8 cellular contexts compared by ENCODE assay signal in the genomic region with DNA sequence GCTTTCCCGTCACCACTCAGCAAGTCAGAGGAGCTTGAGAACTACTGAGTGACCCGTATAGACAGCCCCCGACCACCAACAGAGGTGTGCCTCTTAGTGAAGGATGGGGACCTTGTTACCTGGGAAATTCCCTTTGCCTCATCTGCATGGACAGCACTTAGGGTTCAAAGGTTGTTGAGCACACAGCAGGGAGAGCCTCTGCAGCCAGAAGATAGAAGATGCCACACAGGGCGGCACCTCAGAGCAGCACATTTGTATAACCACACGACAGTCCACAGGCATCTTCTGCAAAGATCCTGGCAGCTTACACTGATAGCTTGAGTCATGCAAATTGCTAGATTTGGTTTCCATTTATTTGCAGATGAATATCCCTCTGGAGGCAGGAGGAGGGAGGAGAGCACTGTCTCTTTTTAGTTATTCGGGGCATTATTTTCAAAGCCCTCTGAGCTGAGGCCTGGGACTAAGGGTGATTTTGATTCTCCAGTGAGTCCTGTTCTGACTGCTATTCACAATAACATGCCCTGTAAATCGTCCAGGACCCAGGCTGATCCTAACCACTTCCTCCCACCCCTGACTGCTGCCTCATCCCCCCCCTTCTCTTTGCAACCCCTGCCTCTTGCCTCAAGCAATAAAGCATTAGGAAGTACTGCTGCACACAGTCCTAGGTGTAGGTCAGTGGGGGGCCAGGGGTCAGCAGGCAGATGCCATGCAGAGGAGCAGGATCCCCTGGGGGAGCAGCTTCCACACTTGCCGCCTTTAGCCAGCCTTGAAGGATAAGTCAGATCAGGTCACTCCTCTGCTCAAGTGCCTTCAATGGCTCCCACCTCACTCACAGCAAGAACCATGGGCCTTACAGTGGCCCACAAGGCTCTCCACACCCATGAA. TPM values are rescaled to one million over a fixed set of nuclear protein-coding genes. Genes with fewer than 3 reads are reported as not detected.
A peak's percentile ranks its signal among the peaks of the same experiment; 100 is the strongest.
DNase-seq lines count a peak whose midpoint lies in the region; ATAC-seq, FAIRE-seq and TF ChIP-seq lines count a peak whose summit lies in the region.

No MANE protein-coding gene starts in this region.

- H3K27ac ChIP-seq in DOHH2 (ENCODE audit: low read depth, low read length) (no peak overlapping the region), HL-60 (replicated peaks) (peak overlapping the region; percentile 39), kidney (ENCODE audit: low read depth in 2 of 2, low read length in 2 of 2) (no peak overlapping the region)

- no peak for ATAC-seq in HG03571 (IDR thresholded peaks at IDR 0.05; ENCODE audit: unreplicated experiment)
- ATAC-seq in GM21717 (IDR thresholded peaks at IDR 0.05; ENCODE audit: unreplicated experiment): no peak

- no peaks in the 10 kb centered on the region for H3K79me2 ChIP-seq in DOHH2 (ENCODE audit: control insufficient read depth, low read length)

- peaks cover 46% of the 10 kb centered on the region for H3K27me3 ChIP-seq in DOHH2 (ENCODE audit: control insufficient read depth, low read length)
- no peaks in the 10 kb centered on the region for H3K27me3 ChIP-seq in HL-60 (ENCODE audit: insufficient read depth, poor library complexity, severe bottlenecking)

- H3F3A ChIP-seq in DOHH2 (ENCODE audit: control insufficient read depth, insufficient read depth): no peaks in the 10 kb centered on the region

- H3K9me3 ChIP-seq in DOHH2 (ENCODE audit: control insufficient read depth, insufficient read depth, low read length) (no peaks in the 10 kb centered on the region), kidney (ENCODE audit: control insufficient read depth in 1 of 2, low read length in 2 of 2) (no peaks in the 10 kb centered on the region)

- H3K4me1 ChIP-seq in DOHH2 (ENCODE audit: control insufficient read depth, low read length) (peaks cover 12% of the 10 kb centered on the region), kidney (ENCODE audit: control insufficient read depth in 1 of 2, insufficient read depth in 1 of 2, low read depth in 1 of 2, low read length in 2 of 2) (no peaks in the 10 kb centered on the region)

- H3K9me2 ChIP-seq in DOHH2 (replicated peaks; ENCODE audit: control insufficient read depth, low read length): no peaks in the 10 kb centered on the region

- no peaks in the 10 kb centered on the region for H3K36me3 ChIP-seq in DOHH2 (ENCODE audit: control insufficient read depth, low read length)
- H3K36me3 ChIP-seq in kidney (ENCODE audit: control insufficient read depth in 1 of 2, insufficient read depth in 2 of 2, low read length in 2 of 2): no peaks in the 10 kb centered on the region

- DNase-seq in HL-60 (ENCODE audit: low read depth in 1 of 2, low spot score in 1 of 2) (peak; percentile 10 to 78), kidney (peak; percentile 45), NCI-H2081 treated with DMSO at 0.1 percent for 48 hours (lab: John Stamatoyannopoulos, UW) (no peak), NCI-H2029 treated with DMSO at 0.1 percent for 48 hours (lab: John Stamatoyannopoulos, UW) (no peak)
- peak; percentile 52 for DNase-seq in activated CD4-positive, alpha-beta T cell treated with anti-CD3 and anti-CD28 coated beads for 48 hours

- H3K4me2 ChIP-seq in DOHH2 (ENCODE audit: low read length): peak overlapping the region; percentile 14; the same call in 1 of the 2 replicates

- H3K9ac ChIP-seq in kidney (ENCODE audit: low read length in 2 of 2): no peak overlapping the region

- no peak for FAIRE-seq in kidney (lab: Jason Lieb, UNC)

- H3K4me3 ChIP-seq in DOHH2 (ENCODE audit: low read length) (no peak overlapping the region), HL-60 (replicated peaks; ENCODE audit: insufficient read depth, low read length) (no peak overlapping the region), kidney (ENCODE audit: low read length in 2 of 2) (no peak overlapping the region)

- intact Hi-C loops in kidney (cut with DNase I): no loop called here

- H4K20me1 ChIP-seq in DOHH2 (ENCODE audit: control insufficient read depth, insufficient read depth, low read depth, low read length): no peaks in the 10 kb centered on the region

- TF ChIP-seq CTCF in DOHH2 (IDR thresholded peaks at IDR 0.05; ENCODE audit: low read depth, low read length, poor library complexity, severe bottlenecking) (no peak), HL-60 (IDR thresholded peaks at IDR 0.05; ENCODE audit: insufficient read depth, low read length) (no peak), kidney (IDR thresholded peaks at IDR 0.05; ENCODE audit: borderline replicate concordance, extremely low read depth, insufficient read depth) (no peak)

RNA-seq across cellular contexts. Expression of gene INMT, which starts 24.6 kb away (rescaled TPM):
- total RNA-seq in kidney: 44.8 TPM
- polyA plus RNA-seq in kidney (ENCODE audit: insufficient read depth, low read depth, low replicate concordance): 34.5 TPM

RNA-seq across cellular contexts. Expression of gene MINDY4, which starts 43.9 kb away (rescaled TPM):
- total RNA-seq in kidney: 15.3 TPM
- polyA plus RNA-seq in kidney (ENCODE audit: insufficient read depth, low read depth, low replicate concordance): 5.3 TPM

RNA-seq across cellular contexts. Expression of gene CRHR2, which starts 45.0 kb away (rescaled TPM):
- total RNA-seq in kidney: not detected
- polyA plus RNA-seq in kidney (ENCODE audit: insufficient read depth, low read depth, low replicate concordance): not detected

Comparison
In these comparisons a context has a peak if more than half of its experiments do, and no peak if none do; other contexts are left out.
1. DNase-seq: peak in HL-60 (2 of 2), activated CD4-positive, alpha-beta T cell treated with anti-CD3 and anti-CD28 coated beads for 48 hours (single experiment) and kidney (single experiment); none in NCI-H2081 treated with DMSO at 0.1 percent for 48 hours (single experiment) and NCI-H2029 treated with DMSO at 0.1 percent for 48 hours (single experiment).